ENCODE assay signal across 8 cellular contexts in the genomic region with DNA sequence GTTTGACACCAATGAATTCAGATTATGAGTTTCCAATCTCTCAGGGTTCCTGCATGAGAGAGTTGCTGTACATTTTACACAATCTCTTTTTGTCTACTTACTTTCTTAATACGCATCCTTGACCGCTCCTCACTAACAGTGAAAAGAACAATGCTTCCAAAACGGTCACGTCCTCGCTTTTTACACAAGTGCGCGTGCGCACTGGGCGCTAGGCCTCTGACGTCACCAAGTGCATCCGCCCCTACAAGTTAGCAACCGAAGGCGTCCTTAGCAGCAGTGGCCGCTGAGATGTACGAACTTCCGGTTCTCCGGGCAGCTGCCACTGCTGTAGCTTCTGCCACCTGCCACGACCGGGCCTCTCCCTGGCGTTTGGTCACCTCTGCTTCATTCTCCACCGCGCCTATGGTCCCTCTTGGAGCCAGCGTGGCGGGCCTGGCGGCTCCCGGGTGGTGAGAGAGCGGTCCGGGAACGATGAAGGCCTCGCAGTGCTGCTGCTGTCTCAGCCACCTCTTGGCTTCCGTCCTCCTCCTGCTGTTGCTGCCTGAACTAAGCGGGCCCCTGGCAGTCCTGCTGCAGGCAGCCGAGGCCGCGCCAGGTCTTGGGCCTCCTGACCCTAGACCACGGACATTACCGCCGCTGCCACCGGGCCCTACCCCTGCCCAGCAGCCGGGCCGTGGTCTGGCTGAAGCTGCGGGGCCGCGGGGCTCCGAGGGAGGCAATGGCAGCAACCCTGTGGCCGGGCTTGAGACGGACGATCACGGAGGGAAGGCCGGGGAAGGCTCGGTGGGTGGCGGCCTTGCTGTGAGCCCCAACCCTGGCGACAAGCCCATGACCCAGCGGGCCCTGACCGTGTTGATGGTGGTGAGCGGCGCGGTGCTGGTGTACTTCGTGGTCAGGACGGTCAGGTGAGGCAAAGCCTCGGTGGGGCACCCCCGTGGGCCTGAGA. TPM values are rescaled to one million over a fixed set of nuclear protein-coding genes. Genes with fewer than 3 reads are reported as not detected.
A peak's percentile ranks its signal among the peaks of the same experiment; 100 is the strongest.
DNase-seq lines count a peak whose midpoint lies in the region; ATAC-seq, FAIRE-seq and TF ChIP-seq lines count a peak whose summit lies in the region.

Gene FAM174A (plus strand): TSS at position 315 of the 946 bp plus-strand sequence. CDS start 157 bp downstream, at position 472.

- H3K79me2 ChIP-seq in HepG2 (ENCODE audit: insufficient read depth, low read length): peaks cover 5% of the 10 kb centered on the region

- TF ChIP-seq EP300 in HepG2 (IDR thresholded peaks at IDR 0.05; ENCODE audit: low read depth in 2 of 2, low read length in 2 of 2) (no peak), HepG2 (CRISPR knock-in tag; IDR thresholded peaks at IDR 0.05; ENCODE audit: borderline replicate concordance) (no peak)

- DNase-seq in BJ (ENCODE audit: low read depth) (peak; percentile 77), NCI-H69 (lab: John Stamatoyannopoulos, UW) (peak; percentile 98), dermis blood vessel endothelial cell (peak; percentile 99), HepG2 (ENCODE audit: low spot score) (peak; percentile 93)
- peak; percentile 93 for DNase-seq in activated CD4-positive, alpha-beta T cell treated with anti-CD3 and anti-CD28 coated beads, Interleukin-2, amount 50 U/mL, for 24 hours (ENCODE audit: low read depth in 1 of 2, low spot score in 1 of 2)
- peak; percentile 91 for DNase-seq in stimulated activated CD4-positive, alpha-beta T cell treated with anti-CD3 and anti-CD28 coated beads, Interleukin-4, amount 100 ng/mL, for 1 hour

- H3K9ac ChIP-seq in HepG2 (ENCODE audit: insufficient read depth, low read depth, low read length): peak within 1 kb of the TSS; percentile 82

- ATAC-seq in GM19328 (IDR thresholded peaks at IDR 0.05; ENCODE audit: unreplicated experiment): peak; percentile 97
- peak; percentile 96 for ATAC-seq in HG03520 (IDR thresholded peaks at IDR 0.05; ENCODE audit: unreplicated experiment)
- ATAC-seq in HepG2: peak; percentile 97

- peaks cover 15% of the 10 kb centered on the region for H3K4me1 ChIP-seq in HepG2 (ENCODE audit: insufficient read depth, low read length)

- peak within 1 kb of the TSS; percentile 99 for H2AFZ ChIP-seq in HepG2 (ENCODE audit: low read length)

- peak within 1 kb of the TSS; percentile 73 for H3K27ac ChIP-seq in HepG2 (ENCODE audit: extremely low read length, insufficient read depth, low read length)

- POLR2A ChIA-PET in BJ (lab: Charles Lee): no interaction called here
- POLR2A ChIA-PET in HepG2 (lab: Yijun Ruan, JAX): interaction anchor here (1.3 kb wide), 2 partner anchors 11 to 18 kb away, joined by 4 to 5 read pairs; no protein-coding TSS in a partner anchor

- CTCF ChIA-PET in BJ (lab: Yijun Ruan, JAX): interaction anchor here (1.4 kb wide), 1 partner anchor 105 kb away, joined by 3 read pairs; no protein-coding TSS in a partner anchor
- CTCF ChIA-PET in HepG2 (lab: Yijun Ruan, JAX; ENCODE audit: low intra/inter-chr PET ratio, low total read pairs): no interaction called here

- intact Hi-C loops in HepG2 (cut with micrococcal nuclease; ENCODE audit: unreplicated experiment): no loop called here

- H3K4me3 ChIP-seq in BJ (ENCODE audit: low read depth, low read length): peak within 1 kb of the TSS; percentile 90
- peak within 1 kb of the TSS; percentile 89 to 99 (median 90) for H3K4me3 ChIP-seq in HepG2 (replicated peaks in 1 of 3; ENCODE audit: insufficient read depth in 1 of 3, low read depth in 2 of 3, low read length in 3 of 3)

- BruUV-seq in HepG2 (replicated peaks; lab: Mats Ljungman, UMichigan): no TSS peak

- peak; percentile 30; the same call in 1 of the 2 replicates for TF ChIP-seq RAD21 in HepG2 (CRISPR knock-in tag; IDR thresholded peaks at IDR 0.05)

- peak within 1 kb of the TSS; percentile 70 for H3K4me2 ChIP-seq in HepG2 (ENCODE audit: low read depth, low read length)

- no peaks in the 10 kb centered on the region for H4K20me1 ChIP-seq in HepG2 (ENCODE audit: insufficient read depth, low read length)

- H3K9me3 ChIP-seq in HepG2 (ENCODE audit: low read length): peaks cover 13% of the 10 kb centered on the region; the same call in 1 of the 2 replicates

- peak; percentile 73 to 90; a peak in 3 of 4 replicates for TF ChIP-seq POLR2A in HepG2 (IDR thresholded peaks at IDR 0.05; ENCODE audit: insufficient read depth in 1 of 2, low read depth in 2 of 2, low read length in 2 of 2)

- WGBS in HepG2 (ENCODE audit: low lambda C conversion rate): 1% methylated on average over 19 of the region's 62 CpGs

- no peaks in the 10 kb centered on the region for H3K27me3 ChIP-seq in BJ (ENCODE audit: control insufficient read depth, insufficient read depth, low read length)
- H3K27me3 ChIP-seq in HepG2 (ENCODE audit: control insufficient read depth in 1 of 2, insufficient read depth in 2 of 2, low read length in 2 of 2): no peaks in the 10 kb centered on the region; a peak in 1 of 5 replicates

- FAIRE-seq in HepG2 (lab: Jason Lieb, UNC): peak; percentile 86

- in situ Hi-C loops in HepG2 (cut with HindIII; ENCODE audit: extremely low pct_ligation_motif_present, low pct_unique_long_range_greater_than_20kb): no loop called here

- H3K36me3 ChIP-seq in BJ (ENCODE audit: control insufficient read depth, insufficient read depth, low read length): no peaks in the 10 kb centered on the region
- H3K36me3 ChIP-seq in HepG2 (replicated peaks in 1 of 2; ENCODE audit: control insufficient read depth in 1 of 2, insufficient read depth in 2 of 2, low read length in 2 of 2): no peaks in the 10 kb centered on the region

- no peak for TF ChIP-seq CTCF in BJ (IDR thresholded peaks at IDR 0.05; ENCODE audit: insufficient read depth, low read depth, low read length)
- TF ChIP-seq CTCF in HepG2 (CRISPR knock-in tag; IDR thresholded peaks at IDR 0.05): peak; percentile 7; the same call in 1 of the 2 replicates

TF ChIP-seq in HepG2, 621 proteins besides CTCF, POLR2A, EP300 and RAD21 (continues in another document):
- TF ChIP-seq LCORL (IDR thresholded peaks at IDR 0.05) (no peak), LCORL (CRISPR knock-in tag; IDR thresholded peaks at IDR 0.05) (peak; percentile 19), GZF1 (CRISPR knock-in tag; IDR thresholded peaks at IDR 0.05) (peak; percentile 39; the same call in 1 of the 2 replicates), DNMT1 (CRISPR knock-in tag; IDR thresholded peaks at IDR 0.05) (peak; percentile 68; the same call in 1 of the 2 replicates), ZFP82 (CRISPR knock-in tag; IDR thresholded peaks at IDR 0.05; ENCODE audit: borderline replicate concordance) (peak; percentile 86; the same call in 1 of the 2 replicates), FOXP4 (CRISPR knock-in tag; IDR thresholded peaks at IDR 0.05) (0 out of 2 replicates have a peak, but pooled peaks have one; percentile 6)
- TF ChIP-seq, protein P1, sequence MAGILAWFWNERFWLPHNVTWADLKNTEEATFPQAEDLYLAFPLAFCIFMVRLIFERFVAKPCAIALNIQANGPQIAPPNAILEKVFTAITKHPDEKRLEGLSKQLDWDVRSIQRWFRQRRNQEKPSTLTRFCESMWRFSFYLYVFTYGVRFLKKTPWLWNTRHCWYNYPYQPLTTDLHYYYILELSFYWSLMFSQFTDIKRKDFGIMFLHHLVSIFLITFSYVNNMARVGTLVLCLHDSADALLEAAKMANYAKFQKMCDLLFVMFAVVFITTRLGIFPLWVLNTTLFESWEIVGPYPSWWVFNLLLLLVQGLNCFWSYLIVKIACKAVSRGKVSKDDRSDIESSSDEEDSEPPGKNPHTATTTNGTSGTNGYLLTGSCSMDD (CRISPR knock-in tag; IDR thresholded peaks at IDR 0.05): no peak

RNA-seq across cellular contexts. Expression of gene FAM174A, which starts in this region (rescaled TPM):
- polyA plus RNA-seq in BJ (2011; rRNA removed) (7.9 and 11.0 TPM in 2 replicates), HepG2 (2011; rRNA removed) (6.8 and 7.8 TPM in 2 replicates)
- 2.9 and 3.7 TPM in 2 replicates for polyA minus RNA-seq in BJ (2011; rRNA and poly(A)+ RNA removed)
- total RNA-seq in dermis blood vessel endothelial cell (27.3 and 43.6 TPM in 2 replicates), HepG2 (2016; rRNA removed; fragmentation: Illumina TruSeq; extraction: Trizol) (3.9 and 7.8 TPM in 2 replicates)
- total RNA-seq in HepG2 (2016; cell fraction: cytosol; rRNA removed; fragmentation: Illumina TruSeq; extraction: Trizol; ENCODE audit: low read depth): 2.5 TPM in 2 replicates
- 5.8 and 8.7 TPM in 2 replicates for total RNA-seq in HepG2 (2016; cell fraction: insoluble cytoplasmic fraction; rRNA removed; fragmentation: Illumina TruSeq; extraction: Trizol)
- 4.9 and 5.1 TPM in 2 replicates for total RNA-seq in HepG2 (2016; cell fraction: membrane; rRNA removed; fragmentation: Illumina TruSeq; extraction: Trizol)
- total RNA-seq in HepG2 (2016; cell fraction: nucleus; rRNA removed; fragmentation: Illumina TruSeq; extraction: Trizol): 6.9 and 8.1 TPM in 2 replicates
- 7.3 and 12.6 TPM in 2 replicates for polyA plus RNA-seq in HepG2 (2011; cell fraction: cytosol; rRNA removed)
- polyA plus RNA-seq in HepG2 (2011; cell fraction: nucleus; rRNA removed): 8.8 and 9.4 TPM in 2 replicates
- polyA plus RNA-seq in HepG2 (2012): 8.2 TPM in 2 replicates
- 1.7 and 2.1 TPM in 2 replicates for polyA plus RNA-seq in HepG2 (2016; cell fraction: cytosol; fragmentation: Illumina TruSeq; extraction: Trizol; ENCODE audit: low read depth)
- 6.9 and 8.8 TPM in 2 replicates for polyA plus RNA-seq in HepG2 (2016; cell fraction: insoluble cytoplasmic fraction; fragmentation: Illumina TruSeq; extraction: Trizol; ENCODE audit: low read depth)
- polyA plus RNA-seq in HepG2 (2016; cell fraction: membrane; fragmentation: Illumina TruSeq; extraction: Trizol; ENCODE audit: low read depth): 3.2 and 5.0 TPM in 2 replicates
- polyA plus RNA-seq in HepG2 (2016; cell fraction: nucleus; fragmentation: Illumina TruSeq; extraction: Trizol; ENCODE audit: insufficient read depth, low read depth): 9.3 and 17.9 TPM in 2 replicates
- polyA minus RNA-seq in HepG2 (2011; rRNA and poly(A)+ RNA removed; ENCODE audit: low replicate concordance): 5.7 and 14.1 TPM in 2 replicates
- 6.2 and 7.2 TPM in 2 replicates for polyA minus RNA-seq in HepG2 (2011; cell fraction: cytosol; rRNA and poly(A)+ RNA removed)
- 7.5 and 12.2 TPM in 2 replicates for polyA minus RNA-seq in HepG2 (2011; cell fraction: nucleus; rRNA and poly(A)+ RNA removed)

Comparison
In these comparisons a context has a peak if more than half of its experiments do, and no peak if none do; other contexts are left out.
1. Peak in every context shown above with its lines: DNase-seq, ATAC-seq, H3K4me3 ChIP-seq and H3K27ac ChIP-seq.